10 cellular contexts compared by ENCODE assay signal in the genomic region with DNA sequence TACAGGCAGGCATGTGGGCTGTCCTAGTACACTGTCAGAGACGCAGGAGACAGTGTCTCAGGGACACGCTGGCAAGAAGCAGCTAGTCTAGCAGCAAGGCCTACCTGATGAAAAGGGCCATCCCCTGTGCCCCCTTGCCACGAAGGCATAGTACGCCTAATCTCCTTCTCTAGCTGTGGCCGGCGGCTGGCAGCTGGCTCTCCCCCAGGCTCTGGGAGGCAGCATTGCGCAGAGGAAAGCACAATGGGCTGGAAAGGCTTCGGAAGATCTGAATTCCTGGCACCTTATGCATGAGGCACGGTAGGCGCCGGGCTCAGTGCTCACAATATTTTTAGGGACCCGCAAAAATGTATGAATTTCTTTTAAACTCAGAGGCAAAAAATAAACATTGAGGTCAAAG. TPM values are rescaled to one million over a fixed set of nuclear protein-coding genes. Genes with fewer than 3 reads are reported as not detected.
DNase-seq lines count a peak whose midpoint lies in the region; ATAC-seq and TF ChIP-seq lines count a peak whose summit lies in the region.
"Had no signal": no experiment of that assay in that cellular context is flagged by ENCODE, and none has a peak within 500 bp of the region (broad histone marks: within the 10 kb centered on the region; RNA-seq: fewer than 3 reads in every experiment).

No MANE protein-coding gene starts in this region.

- BruUV-seq in mammary epithelial cell (replicated peaks; lab: Mats Ljungman, UMichigan): no TSS peak

- H3K27me3 ChIP-seq in mammary epithelial cell (ENCODE audit: insufficient read depth, low read length): no peaks in the 10 kb centered on the region
- no peaks in the 10 kb centered on the region for H3K27me3 ChIP-seq in breast epithelium
- H3K27me3 ChIP-seq in Peyer's patch: no peaks in the 10 kb centered on the region

- H3K36me3 ChIP-seq in mammary epithelial cell (ENCODE audit: insufficient read depth, low read length): no peaks in the 10 kb centered on the region
- no peaks in the 10 kb centered on the region for H3K36me3 ChIP-seq in breast epithelium
- H3K36me3 ChIP-seq in Peyer's patch: no peaks in the 10 kb centered on the region
- H3K36me3 ChIP-seq: BLaER1 treated with 17β-estradiol and CSF1 and Interleukin-3, amounts not matched to agents 10 nM and 100 nM had no signal

- H2AFZ ChIP-seq in mammary epithelial cell (ENCODE audit: low read depth, low read length): no peak overlapping the region

- H3K27ac ChIP-seq in mammary epithelial cell (ENCODE audit: insufficient read depth, low read depth, low read length) (no peak overlapping the region), breast epithelium (no peak overlapping the region), Peyer's patch (no peak overlapping the region)
- H3K27ac ChIP-seq: BLaER1 treated with 17β-estradiol and CSF1 and Interleukin-3, amounts not matched to agents 10 nM and 100 nM had no signal

- no peak overlapping the region for H3K4me3 ChIP-seq in mammary epithelial cell (replicated peaks in 1 of 3; ENCODE audit: insufficient read depth in 1 of 3, low read depth in 2 of 3, low read length in 3 of 3)
- no peak overlapping the region for H3K4me3 ChIP-seq in breast epithelium
- H3K4me3 ChIP-seq in choroid plexus epithelial cell (ENCODE audit: low read depth, low read length): no peak overlapping the region
- no peak overlapping the region for H3K4me3 ChIP-seq in Peyer's patch
- H3K4me3 ChIP-seq: BLaER1 treated with 17β-estradiol and CSF1 and Interleukin-3, amounts not matched to agents 10 nM and 100 nM had no signal

- H3K4me1 ChIP-seq in mammary epithelial cell (ENCODE audit: insufficient read depth, low read length) (peaks cover 10% of the 10 kb centered on the region), breast epithelium (peaks cover 0 to 5% of the 10 kb centered on the region in 2 donors), Peyer's patch (peaks cover 0 to 17% (median 9%) of the 10 kb centered on the region in 4 donors)

- no peak for DNase-seq in mammary epithelial cell
- no peak for DNase-seq in breast epithelium (ENCODE audit: low spot score in 2 of 2)
- DNase-seq in choroid plexus epithelial cell (ENCODE audit: low read depth): peak; percentile 23
- peak; percentile 27 for DNase-seq in kidney tubule cell (ENCODE audit: low spot score)
- no peak for DNase-seq in stimulated activated CD4-positive, alpha-beta T cell treated with anti-CD3 and anti-CD28 coated beads, Interleukin-15, amount 100 ng/mL, for 24 hours
- DNase-seq in RKO (ENCODE audit: low spot score): no peak
- no peak for DNase-seq in Peyer's patch
- DNase-seq: stimulated activated naive CD8-positive, alpha-beta T cell treated with anti-CD3 and anti-CD28 coated beads, Interleukin-15, amount 100 ng/mL, for 72 hours had no signal

- TF ChIP-seq CTCF in mammary epithelial cell (conservative IDR thresholded peaks at IDR 0.05 in 1 of 2, IDR thresholded peaks at IDR 0.05 in 1 of 2; ENCODE audit: extremely low read depth in 1 of 2, insufficient read depth in 1 of 2, low read depth in 1 of 2, low read length in 2 of 2) (peak; percentile 3 to 30), breast epithelium (IDR thresholded peaks at IDR 0.05) (no peak), choroid plexus epithelial cell (conservative IDR thresholded peaks at IDR 0.05; ENCODE audit: low read depth, low read length) (peak; percentile 35), Peyer's patch (IDR thresholded peaks at IDR 0.05) (no peak)

- H3K9me3 ChIP-seq in mammary epithelial cell (replicated peaks; ENCODE audit: insufficient read depth, low read length) (no peaks in the 10 kb centered on the region), breast epithelium (no peaks in the 10 kb centered on the region), Peyer's patch (no peaks in the 10 kb centered on the region)
- H3K9me3 ChIP-seq: BLaER1 treated with 17β-estradiol and CSF1 and Interleukin-3, amounts not matched to agents 10 nM and 100 nM had no signal

- no peak for ATAC-seq in GM19328 (IDR thresholded peaks at IDR 0.05; ENCODE audit: unreplicated experiment)
- ATAC-seq: stimulated activated naive CD8-positive, alpha-beta T cell treated with anti-CD3 and anti-CD28 coated beads, Interleukin-15, amount 100 ng/mL, for 72 hours had no signal

- no peaks in the 10 kb centered on the region for H3K79me2 ChIP-seq in mammary epithelial cell (ENCODE audit: insufficient read depth, low read length)

- in situ Hi-C loops in mammary epithelial cell (cut with MboI; ENCODE audit: low sequenced_read_pairs in 2 of 2): no loop called here

- 37% methylated on average over 11 of the region's 12 CpGs for WGBS in mammary epithelial cell (ENCODE audit: low coverage, missing lambda C conversion rate)

- CTCF ChIA-PET in mammary epithelial cell (lab: Charles Lee; ENCODE audit: low non-redundant PET): interaction anchor here (0.7 kb wide), 1 partner anchor 119 kb away, joined by 4 read pairs; no protein-coding TSS in a partner anchor

- no peak overlapping the region for H3K4me2 ChIP-seq in mammary epithelial cell (ENCODE audit: insufficient read depth, low read depth, low read length)

- dilution Hi-C loops in mammary epithelial cell (cut with HindIII; ENCODE audit: low sequenced_read_pairs): no loop called here

- intact Hi-C loops in mammary epithelial cell (cut with micrococcal nuclease) (no loop called here), breast epithelium (cut with DNase I; ENCODE audit: low total_unique reads) (no loop called here)

- H4K20me1 ChIP-seq in mammary epithelial cell (ENCODE audit: insufficient read depth, low read length): no peaks in the 10 kb centered on the region
- H4K20me1 ChIP-seq: BLaER1 treated with 17β-estradiol and CSF1 and Interleukin-3, amounts not matched to agents 10 nM and 100 nM had no signal

- TF ChIP-seq POLR2A in breast epithelium (IDR thresholded peaks at IDR 0.05): no peak
- TF ChIP-seq POLR2A in Peyer's patch (IDR thresholded peaks at IDR 0.05): no peak

- no peak overlapping the region for H3K9ac ChIP-seq in mammary epithelial cell (ENCODE audit: insufficient read depth, low read length)
- H3K9ac ChIP-seq: BLaER1 treated with 17β-estradiol and CSF1 and Interleukin-3, amounts not matched to agents 10 nM and 100 nM had no signal

RNA-seq across cellular contexts. Expression of gene PLEKHH1, which starts 16.0 kb away (rescaled TPM):
- 10 to 100 TPM in 1 of 2 donors, 1 to 10 TPM in 1; 6.7 to 11.9 TPM for total RNA-seq in mammary epithelial cell
- polyA plus RNA-seq in mammary epithelial cell: 3.1 TPM
- polyA minus RNA-seq in mammary epithelial cell: 41.7 TPM
- total RNA-seq in breast epithelium: 10 to 100 TPM in 2 of 3 donors, 1 to 10 TPM in 1; 2.9 to 18.9 (median 14.7) TPM
- 100 to 1,000 TPM in 2 of 4 donors, 10 to 100 TPM in 2; 68.5 to 142 (median 92.0) TPM for total RNA-seq in Peyer's patch

RNA-seq across cellular contexts. Expression of gene TMEM229B, which starts 28.6 kb away (rescaled TPM):
- total RNA-seq in mammary epithelial cell (1 to 10 TPM in 1 of 2 donors, under 1 TPM in 1; 0.50 to 2.0 TPM), breast epithelium (10 to 100 TPM in 1 of 3 donors, 1 to 10 TPM in 1, under 1 TPM in 1; 0.64 to 10.2 (median 6.0) TPM), Peyer's patch (10 to 100 TPM in 3 of 4 donors, 1 to 10 TPM in 1; 8.3 to 39.7 (median 31.7) TPM)
- polyA plus RNA-seq in mammary epithelial cell: 1.2 TPM
- 1.5 TPM for polyA minus RNA-seq in mammary epithelial cell

Comparison
In these comparisons a context has a peak if more than half of its experiments do, and no peak if none do; other contexts are left out.
1. CTCF ChIP-seq: peak in mammary epithelial cell (2 of 2) and choroid plexus epithelial cell (single experiment); none in breast epithelium (0 of 3) and Peyer's patch (0 of 6).
2. DNase-seq: peak in choroid plexus epithelial cell (single experiment) and kidney tubule cell (single experiment); none in mammary epithelial cell (single experiment), breast epithelium (0 of 2), stimulated activated CD4-positive, alpha-beta T cell treated with anti-CD3 and anti-CD28 coated beads, Interleukin-15, amount 100 ng/mL, for 24 hours (single experiment), RKO (single experiment) and Peyer's patch (0 of 3).